Comparison of ENCODE assay signal across 21 cellular contexts in the genomic region with DNA sequence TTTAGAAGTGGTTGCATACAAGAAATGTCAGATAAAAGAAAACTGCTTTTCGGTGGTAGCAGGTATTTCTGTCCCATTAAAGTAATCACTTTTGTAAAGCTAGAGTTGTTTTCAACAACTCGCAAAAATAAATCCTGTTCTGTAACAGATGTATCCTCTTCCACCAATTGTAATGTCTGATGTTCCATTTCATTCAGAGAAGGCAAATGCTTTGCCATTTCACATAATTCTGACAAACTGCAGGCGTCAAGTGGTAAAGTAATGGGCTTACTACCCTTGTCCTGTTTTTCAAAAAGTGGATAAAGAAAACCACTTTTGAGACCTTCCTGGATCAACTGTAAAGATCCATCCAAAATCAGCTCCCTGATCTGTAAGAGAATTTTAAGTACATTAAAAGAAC. TPM values are rescaled to one million over a fixed set of nuclear protein-coding genes. Genes with fewer than 3 reads are reported as not detected.
A peak's percentile ranks its signal among the peaks of the same experiment; 100 is the strongest.
DNase-seq lines count a peak whose midpoint lies in the region; ATAC-seq and TF ChIP-seq lines count a peak whose summit lies in the region.
"Had no signal": no experiment of that assay in that cellular context is flagged by ENCODE, and none has a peak within 500 bp of the region (broad histone marks: within the 10 kb centered on the region; RNA-seq: fewer than 3 reads in every experiment).

No MANE protein-coding gene starts in this region.

- WGBS in psoas muscle, 3 donors, result 77 to 83% (median 78%) methylated on average over 3 of the region's 3 CpGs

- H3K4me1 Mint-ChIP-seq in endothelial cell (ENCODE audit: unreplicated experiment), result peaks cover 19% of the 10 kb centered on the region
- H3K4me1 Mint-ChIP-seq in HFFc6 (ENCODE audit: low read depth), result no peaks in the 10 kb centered on the region; the same call in 1 of the 2 replicates
- no peaks in the 10 kb centered on the region for H3K4me1 Mint-ChIP-seq in activated CD4-positive, alpha-beta memory T cell treated with anti-CD3 and anti-CD28 coated beads, Interleukin-2, amount 10 ng/mL, durations not matched to agents 7 days and 5 days
- H3K4me1 Mint-ChIP-seq: CD14-positive monocyte had no signal

- POLR2A ChIA-PET in activated CD4-positive, alpha-beta memory T cell treated with anti-CD3 and anti-CD28 coated beads, Interleukin-2, amount 10 ng/mL, durations not matched to agents 7 days and 5 days (lab: Charles Lee), result no interaction called here

- H3K4me3 Mint-ChIP-seq in endothelial cell (ENCODE audit: unreplicated experiment), result peak overlapping the region; percentile 81
- H3K4me3 Mint-ChIP-seq in HFFc6, result no peak overlapping the region
- no peak overlapping the region for H3K4me3 Mint-ChIP-seq in activated CD4-positive, alpha-beta memory T cell treated with anti-CD3 and anti-CD28 coated beads, Interleukin-2, amount 10 ng/mL, durations not matched to agents 7 days and 5 days
- H3K4me3 Mint-ChIP-seq: CD14-positive monocyte; CD4-positive, alpha-beta T cell; CD8-positive, alpha-beta memory T cell had no signal

- H3K27ac Mint-ChIP-seq in endothelial cell (ENCODE audit: unreplicated experiment) (peak overlapping the region; percentile 95), HFFc6 (no peak overlapping the region)
- H3K27ac Mint-ChIP-seq in activated CD4-positive, alpha-beta memory T cell treated with anti-CD3 and anti-CD28 coated beads, Interleukin-2, amount 10 ng/mL, durations not matched to agents 7 days and 5 days, result no peak overlapping the region
- H3K27ac Mint-ChIP-seq: CD14-positive monocyte; CD4-positive, alpha-beta T cell had no signal

- peak overlapping the region; percentile 18 for H3K9ac ChIP-seq in SK-N-MC (ENCODE audit: insufficient read length)
- H3K9ac ChIP-seq: BLaER1 treated with 17β-estradiol and CSF1 and Interleukin-3, amounts not matched to agents 10 nM and 100 nM; GM23248 had no signal

- H3K27me3 Mint-ChIP-seq in endothelial cell (ENCODE audit: unreplicated experiment), result no peaks in the 10 kb centered on the region
- no peaks in the 10 kb centered on the region for H3K27me3 Mint-ChIP-seq in HFFc6 (ENCODE audit: insufficient read depth)
- H3K27me3 Mint-ChIP-seq in activated CD4-positive, alpha-beta memory T cell treated with anti-CD3 and anti-CD28 coated beads, Interleukin-2, amount 10 ng/mL, durations not matched to agents 7 days and 5 days, result no peaks in the 10 kb centered on the region
- H3K27me3 Mint-ChIP-seq: CD4-positive, alpha-beta T cell; CD8-positive, alpha-beta memory T cell had no signal

- intact Hi-C loops in psoas muscle (cut with DNase I), result no loop called here

- DNase-seq in SK-N-MC (ENCODE audit: low read depth, low spot score) (no peak), endothelial cell (ENCODE audit: low spot score) (no peak), psoas muscle (no peak), HFFc6 (no peak), T-helper 2 cell (no peak)
- no peak for DNase-seq in activated CD4-positive, alpha-beta memory T cell treated with anti-CD3 and anti-CD28 coated beads, Interleukin-2, amount 10 ng/mL, durations not matched to agents 7 days and 5 days
- DNase-seq: 8988T; ACHN; AML-193; BE2C; CD4-positive, alpha-beta T cell; CD8-positive, alpha-beta memory T cell; DMS53; DMS79 treated with DMSO at 0.1 percent for 48 hours; GF-D8; GM23248; H7; HCEC 1CT had no signal

- H3K36me3 Mint-ChIP-seq in endothelial cell (ENCODE audit: low read depth, unreplicated experiment) (peaks cover 5% of the 10 kb centered on the region), HFFc6 (ENCODE audit: low read depth) (no peaks in the 10 kb centered on the region)
- peaks cover 33% of the 10 kb centered on the region for H3K36me3 Mint-ChIP-seq in activated CD4-positive, alpha-beta memory T cell treated with anti-CD3 and anti-CD28 coated beads, Interleukin-2, amount 10 ng/mL, durations not matched to agents 7 days and 5 days (ENCODE audit: low read depth)

- H3K27ac ChIP-seq in SK-N-MC (no peak overlapping the region), psoas muscle (no peak overlapping the region)
- H3K27ac ChIP-seq: A549; BLaER1 treated with 17β-estradiol and CSF1 and Interleukin-3, amounts not matched to agents 10 nM and 100 nM; GM23248 had no signal

- no peaks in the 10 kb centered on the region for H3K9me3 ChIP-seq in SK-N-MC (ENCODE audit: low read depth, low read length)
- H3K9me3 ChIP-seq in psoas muscle, result no peaks in the 10 kb centered on the region
- H3K9me3 ChIP-seq: A549; BE2C; BLaER1 treated with 17β-estradiol and CSF1 and Interleukin-3, amounts not matched to agents 10 nM and 100 nM had no signal

- H3K9me3 Mint-ChIP-seq in endothelial cell (ENCODE audit: unreplicated experiment) (no peaks in the 10 kb centered on the region), HFFc6 (no peaks in the 10 kb centered on the region)
- H3K9me3 Mint-ChIP-seq in activated CD4-positive, alpha-beta memory T cell treated with anti-CD3 and anti-CD28 coated beads, Interleukin-2, amount 10 ng/mL, durations not matched to agents 7 days and 5 days, result no peaks in the 10 kb centered on the region
- H3K9me3 Mint-ChIP-seq: CD14-positive monocyte; CD4-positive, alpha-beta T cell; CD8-positive, alpha-beta memory T cell had no signal

- ATAC-seq in psoas muscle, result no peak
- ATAC-seq: A549 had no signal

- H3K27me3 ChIP-seq in psoas muscle (ENCODE audit: insufficient read depth in 3 of 3, low read length in 2 of 3), result no peaks in the 10 kb centered on the region
- H3K27me3 ChIP-seq: BE2C; BLaER1 treated with 17β-estradiol and CSF1 and Interleukin-3, amounts not matched to agents 10 nM and 100 nM had no signal

- H3K36me3 ChIP-seq in SK-N-MC (ENCODE audit: insufficient read depth, low read length) (no peaks in the 10 kb centered on the region), psoas muscle (ENCODE audit: insufficient read depth in 1 of 2, low read depth in 1 of 2) (peaks cover 0 to 44% of the 10 kb centered on the region in 2 donors)
- H3K36me3 ChIP-seq: BE2C had no signal

- no peak overlapping the region for H3K4me3 ChIP-seq in SK-N-MC
- H3K4me3 ChIP-seq in psoas muscle, result peak overlapping the region; percentile 31
- H3K4me3 ChIP-seq: A549; BLaER1 treated with 17β-estradiol and CSF1 and Interleukin-3, amounts not matched to agents 10 nM and 100 nM; GM23248 had no signal

- TF ChIP-seq CTCF in endothelial cell (IDR thresholded peaks at IDR 0.05; ENCODE audit: unreplicated experiment) (no peak), psoas muscle (IDR thresholded peaks at IDR 0.05) (no peak), HFFc6 (IDR thresholded peaks at IDR 0.05) (no peak)

- no peaks in the 10 kb centered on the region for H3K4me1 ChIP-seq in psoas muscle
- H3K4me1 ChIP-seq: A549; BE2C; BLaER1 treated with 17β-estradiol and CSF1 and Interleukin-3, amounts not matched to agents 10 nM and 100 nM had no signal

- CTCF ChIA-PET in activated CD4-positive, alpha-beta memory T cell treated with anti-CD3 and anti-CD28 coated beads, Interleukin-2, amount 10 ng/mL, durations not matched to agents 7 days and 5 days (lab: Charles Lee), result no interaction called here

RNA-seq across cellular contexts. Expression of a gene that starts 16.6 kb away (rescaled TPM):
- total RNA-seq in endothelial cell (ENCODE audit: unreplicated experiment) (13.8 TPM), psoas muscle (1 to 10 TPM; 3.7 to 5.0 (median 3.9) TPM)
- polyA plus RNA-seq in psoas muscle, result 1 to 10 TPM; 2.7 to 4.9 (median 4.5) TPM
- 1 to 10 TPM; 6.3 to 9.4 (median 9.0) TPM for total RNA-seq in HFFc6 (2021; fragmentation: NEBNext Ultra II Directional; extraction: Animal tissue kit (Norgen Biotek cat#: 25700))
- total RNA-seq in activated CD4-positive, alpha-beta memory T cell treated with anti-CD3 and anti-CD28 coated beads, Interleukin-2, amount 10 ng/mL, durations not matched to agents 7 days and 5 days, result 10 to 100 TPM; 22.1 to 23.7 TPM

RNA-seq across cellular contexts. Expression of a gene that starts 16.7 kb away (rescaled TPM):
- total RNA-seq in endothelial cell (ENCODE audit: unreplicated experiment), result 8.6 TPM
- under 1 TPM in 3 of 4 donors, not detected in 1; 0.17 to 0.42 (median 0.21) TPM for total RNA-seq in psoas muscle
- polyA plus RNA-seq in psoas muscle, result under 1 TPM in 2 of 3 donors, not detected in 1; 0.12 to 0.13 TPM
- total RNA-seq in HFFc6 (2021; fragmentation: NEBNext Ultra II Directional; extraction: Animal tissue kit (Norgen Biotek cat#: 25700)), result 10 to 100 TPM; 12.7 to 30.2 (median 25.4) TPM
- 10 to 100 TPM; 78.0 to 78.9 TPM for total RNA-seq in activated CD4-positive, alpha-beta memory T cell treated with anti-CD3 and anti-CD28 coated beads, Interleukin-2, amount 10 ng/mL, durations not matched to agents 7 days and 5 days
- polyA plus RNA-seq: CD14-positive monocyte had no signal
